1 cellular context compared by ENCODE assay signal in the genomic region with DNA sequence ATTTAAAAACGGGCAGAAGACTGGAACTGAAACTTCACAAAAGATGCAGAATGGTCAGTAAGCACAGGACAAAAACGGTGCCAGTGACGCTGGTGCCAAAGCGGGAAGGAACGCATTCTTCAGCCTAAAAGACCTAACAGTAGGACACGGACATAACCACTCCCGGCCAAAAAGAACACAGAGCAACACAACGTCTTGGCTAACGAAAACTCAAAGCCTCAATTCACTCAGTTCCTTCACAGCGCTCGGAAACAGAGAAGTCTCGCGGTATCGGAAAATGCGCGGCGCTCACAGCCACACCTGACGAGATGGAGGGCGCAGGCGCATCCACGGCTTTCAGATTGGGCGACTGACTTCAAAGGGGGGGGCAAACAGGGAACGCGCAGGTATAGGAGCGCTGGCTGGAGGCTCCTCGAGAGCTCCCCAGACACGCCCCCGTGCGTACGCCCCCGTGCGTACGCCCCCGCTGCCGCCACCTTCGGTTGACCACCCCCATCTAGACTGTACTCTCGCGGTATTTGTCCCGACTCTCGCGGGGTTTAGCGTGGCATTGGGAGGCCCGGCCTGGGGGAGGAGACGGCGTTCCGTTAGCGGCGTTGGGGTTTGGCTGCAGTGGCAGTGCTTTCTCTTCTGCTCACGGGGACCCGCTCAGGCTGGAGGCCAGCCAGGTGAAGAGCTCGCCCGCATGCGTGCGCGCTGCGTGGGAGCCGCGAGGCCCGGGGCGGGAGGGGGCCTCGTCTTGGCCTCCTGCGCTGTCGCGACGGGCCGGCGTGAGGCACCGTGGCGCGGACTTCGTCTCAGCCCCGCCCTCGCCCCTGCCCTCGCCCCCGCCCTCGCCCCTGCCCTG.
A peak's percentile ranks its signal among the peaks of the same experiment; 100 is the strongest.
TF ChIP-seq lines count a peak whose summit lies in the region.

A gene (plus strand): TSS at position 576 of the 847 bp plus-strand sequence. CDS start 321 bp downstream, outside the sequence.

TF ChIP-seq in HepG2, 621 proteins besides CTCF, POLR2A, EP300 and RAD21 (continued from another document and continues in another):
- TF ChIP-seq SP4 (CRISPR knock-in tag; IDR thresholded peaks at IDR 0.05) (peak; percentile 91), MED1 (CRISPR knock-in tag; IDR thresholded peaks at IDR 0.05) (0 out of 2 replicates have a peak, but pooled peaks have one; percentile 53), ZNF274 (CRISPR knock-in tag; IDR thresholded peaks at IDR 0.05) (0 out of 2 replicates have a peak, but pooled peaks have one; percentile 75), KDM5B (CRISPR knock-in tag; IDR thresholded peaks at IDR 0.05; ENCODE audit: borderline replicate concordance) (peak; percentile 90; the same call in 1 of the 2 replicates), SP1 (IDR thresholded peaks at IDR 0.05) (peak; percentile 71; the same call in 1 of the 2 replicates), SP1 (CRISPR knock-in tag; IDR thresholded peaks at IDR 0.05) (peak; percentile 74), IRX3 (CRISPR knock-in tag; IDR thresholded peaks at IDR 0.05; ENCODE audit: borderline replicate concordance, low read depth) (peak; percentile 89), MIXL1 (CRISPR knock-in tag; IDR thresholded peaks at IDR 0.05) (peak; percentile 45), CBFB (CRISPR knock-in tag; IDR thresholded peaks at IDR 0.05) (0 out of 2 replicates have a peak, but pooled peaks have one; percentile 32), KAT8 (CRISPR knock-in tag; IDR thresholded peaks at IDR 0.05) (peak; percentile 86), ZNF253 (CRISPR knock-in tag; IDR thresholded peaks at IDR 0.05; ENCODE audit: borderline replicate concordance) (0 out of 2 replicates have a peak, but pooled peaks have one; percentile 66), HES4 (CRISPR knock-in tag; IDR thresholded peaks at IDR 0.05; ENCODE audit: borderline replicate concordance) (no peak), ESRRA (CRISPR knock-in tag; IDR thresholded peaks at IDR 0.05; ENCODE audit: low read depth) (peak; percentile 36; the same call in 1 of the 2 replicates), ZNF44 (CRISPR knock-in tag; IDR thresholded peaks at IDR 0.05) (peak; percentile 85; the same call in 1 of the 2 replicates), ZNF552 (CRISPR knock-in tag; IDR thresholded peaks at IDR 0.05; ENCODE audit: borderline replicate concordance) (0 out of 2 replicates have a peak, but pooled peaks have one; percentile 11), ZNF75D (CRISPR knock-in tag; IDR thresholded peaks at IDR 0.05; ENCODE audit: borderline replicate concordance) (no peak), ZNF761 (CRISPR knock-in tag; conservative IDR thresholded peaks at IDR 0.05) (peak; percentile 67; the same call in 1 of the 2 replicates), ZNF792 (CRISPR knock-in tag; IDR thresholded peaks at IDR 0.05) (peak; percentile 57; the same call in 1 of the 2 replicates), HDAC1 (CRISPR knock-in tag; IDR thresholded peaks at IDR 0.05) (peak; percentile 82), ZBTB7A (CRISPR knock-in tag; IDR thresholded peaks at IDR 0.05) (peak; percentile 76), ZNF556 (CRISPR knock-in tag; IDR thresholded peaks at IDR 0.05; ENCODE audit: borderline replicate concordance) (peak; percentile 68; the same call in 1 of the 2 replicates), NFKBIZ (CRISPR knock-in tag; IDR thresholded peaks at IDR 0.05) (peak; percentile 16; the same call in 1 of the 2 replicates), ZNF331 (CRISPR knock-in tag; IDR thresholded peaks at IDR 0.05) (peak; percentile 49; the same call in 1 of the 2 replicates), ZNF614 (CRISPR knock-in tag; IDR thresholded peaks at IDR 0.05; ENCODE audit: borderline replicate concordance) (peak; percentile 64; the same call in 1 of the 2 replicates), ZKSCAN1 (IDR thresholded peaks at IDR 0.05; ENCODE audit: low read length) (no peak), RNF2 (conservative IDR thresholded peaks at IDR 0.05; ENCODE audit: low read depth) (0 out of 2 replicates have a peak, but pooled peaks have one; percentile 49), ERF (CRISPR knock-in tag; IDR thresholded peaks at IDR 0.05) (peak; percentile 76), EZH2 (conservative IDR thresholded peaks at IDR 0.05; ENCODE audit: low read depth, low read length) (no peak)
- TF ChIP-seq, protein P1, sequence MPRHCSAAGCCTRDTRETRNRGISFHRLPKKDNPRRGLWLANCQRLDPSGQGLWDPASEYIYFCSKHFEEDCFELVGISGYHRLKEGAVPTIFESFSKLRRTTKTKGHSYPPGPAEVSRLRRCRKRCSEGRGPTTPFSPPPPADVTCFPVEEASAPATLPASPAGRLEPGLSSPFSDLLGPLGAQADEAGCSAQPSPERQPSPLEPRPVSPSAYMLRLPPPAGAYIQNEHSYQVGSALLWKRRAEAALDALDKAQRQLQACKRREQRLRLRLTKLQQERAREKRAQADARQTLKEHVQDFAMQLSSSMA (CRISPR knock-in tag; IDR thresholded peaks at IDR 0.05) = no peak
- TF ChIP-seq, protein P2, sequence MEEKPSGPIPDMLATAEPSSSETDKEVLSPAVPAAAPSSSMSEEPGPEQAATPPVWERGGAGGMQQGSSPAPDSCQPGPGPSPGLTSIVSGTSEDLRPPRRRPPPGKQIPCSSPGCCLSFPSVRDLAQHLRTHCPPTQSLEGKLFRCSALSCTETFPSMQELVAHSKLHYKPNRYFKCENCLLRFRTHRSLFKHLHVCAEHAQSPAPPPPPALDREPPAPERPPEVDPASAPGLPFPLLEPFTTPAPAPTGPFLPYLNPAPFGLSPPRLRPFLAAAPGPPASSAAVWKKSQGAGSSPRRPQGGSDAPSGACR (CRISPR knock-in tag; IDR thresholded peaks at IDR 0.05) = peak; percentile 97
- TF ChIP-seq, protein P3, sequence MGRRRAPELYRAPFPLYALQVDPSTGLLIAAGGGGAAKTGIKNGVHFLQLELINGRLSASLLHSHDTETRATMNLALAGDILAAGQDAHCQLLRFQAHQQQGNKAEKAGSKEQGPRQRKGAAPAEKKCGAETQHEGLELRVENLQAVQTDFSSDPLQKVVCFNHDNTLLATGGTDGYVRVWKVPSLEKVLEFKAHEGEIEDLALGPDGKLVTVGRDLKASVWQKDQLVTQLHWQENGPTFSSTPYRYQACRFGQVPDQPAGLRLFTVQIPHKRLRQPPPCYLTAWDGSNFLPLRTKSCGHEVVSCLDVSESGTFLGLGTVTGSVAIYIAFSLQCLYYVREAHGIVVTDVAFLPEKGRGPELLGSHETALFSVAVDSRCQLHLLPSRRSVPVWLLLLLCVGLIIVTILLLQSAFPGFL (CRISPR knock-in tag; IDR thresholded peaks at IDR 0.05) = no peak
- TF ChIP-seq, protein P4, sequence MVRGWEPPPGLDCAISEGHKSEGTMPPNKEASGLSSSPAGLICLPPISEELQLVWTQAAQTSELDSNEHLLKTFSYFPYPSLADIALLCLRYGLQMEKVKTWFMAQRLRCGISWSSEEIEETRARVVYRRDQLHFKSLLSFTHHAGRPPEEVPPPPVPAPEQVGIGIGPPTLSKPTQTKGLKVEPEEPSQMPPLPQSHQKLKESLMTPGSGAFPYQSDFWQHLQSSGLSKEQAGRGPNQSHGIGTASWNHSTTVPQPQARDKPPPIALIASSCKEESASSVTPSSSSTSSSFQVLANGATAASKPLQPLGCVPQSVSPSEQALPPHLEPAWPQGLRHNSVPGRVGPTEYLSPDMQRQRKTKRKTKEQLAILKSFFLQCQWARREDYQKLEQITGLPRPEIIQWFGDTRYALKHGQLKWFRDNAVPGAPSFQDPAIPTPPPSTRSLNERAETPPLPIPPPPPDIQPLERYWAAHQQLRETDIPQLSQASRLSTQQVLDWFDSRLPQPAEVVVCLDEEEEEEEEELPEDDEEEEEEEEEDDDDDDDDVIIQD (CRISPR knock-in tag; IDR thresholded peaks at IDR 0.05; ENCODE audit: low read depth) = peak; percentile 64
- TF ChIP-seq, protein P5, sequence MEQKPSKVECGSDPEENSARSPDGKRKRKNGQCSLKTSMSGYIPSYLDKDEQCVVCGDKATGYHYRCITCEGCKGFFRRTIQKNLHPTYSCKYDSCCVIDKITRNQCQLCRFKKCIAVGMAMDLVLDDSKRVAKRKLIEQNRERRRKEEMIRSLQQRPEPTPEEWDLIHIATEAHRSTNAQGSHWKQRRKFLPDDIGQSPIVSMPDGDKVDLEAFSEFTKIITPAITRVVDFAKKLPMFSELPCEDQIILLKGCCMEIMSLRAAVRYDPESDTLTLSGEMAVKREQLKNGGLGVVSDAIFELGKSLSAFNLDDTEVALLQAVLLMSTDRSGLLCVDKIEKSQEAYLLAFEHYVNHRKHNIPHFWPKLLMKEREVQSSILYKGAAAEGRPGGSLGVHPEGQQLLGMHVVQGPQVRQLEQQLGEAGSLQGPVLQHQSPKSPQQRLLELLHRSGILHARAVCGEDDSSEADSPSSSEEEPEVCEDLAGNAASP (CRISPR knock-in tag; IDR thresholded peaks at IDR 0.05; ENCODE audit: borderline replicate concordance) = no peak
- TF ChIP-seq, protein P6, sequence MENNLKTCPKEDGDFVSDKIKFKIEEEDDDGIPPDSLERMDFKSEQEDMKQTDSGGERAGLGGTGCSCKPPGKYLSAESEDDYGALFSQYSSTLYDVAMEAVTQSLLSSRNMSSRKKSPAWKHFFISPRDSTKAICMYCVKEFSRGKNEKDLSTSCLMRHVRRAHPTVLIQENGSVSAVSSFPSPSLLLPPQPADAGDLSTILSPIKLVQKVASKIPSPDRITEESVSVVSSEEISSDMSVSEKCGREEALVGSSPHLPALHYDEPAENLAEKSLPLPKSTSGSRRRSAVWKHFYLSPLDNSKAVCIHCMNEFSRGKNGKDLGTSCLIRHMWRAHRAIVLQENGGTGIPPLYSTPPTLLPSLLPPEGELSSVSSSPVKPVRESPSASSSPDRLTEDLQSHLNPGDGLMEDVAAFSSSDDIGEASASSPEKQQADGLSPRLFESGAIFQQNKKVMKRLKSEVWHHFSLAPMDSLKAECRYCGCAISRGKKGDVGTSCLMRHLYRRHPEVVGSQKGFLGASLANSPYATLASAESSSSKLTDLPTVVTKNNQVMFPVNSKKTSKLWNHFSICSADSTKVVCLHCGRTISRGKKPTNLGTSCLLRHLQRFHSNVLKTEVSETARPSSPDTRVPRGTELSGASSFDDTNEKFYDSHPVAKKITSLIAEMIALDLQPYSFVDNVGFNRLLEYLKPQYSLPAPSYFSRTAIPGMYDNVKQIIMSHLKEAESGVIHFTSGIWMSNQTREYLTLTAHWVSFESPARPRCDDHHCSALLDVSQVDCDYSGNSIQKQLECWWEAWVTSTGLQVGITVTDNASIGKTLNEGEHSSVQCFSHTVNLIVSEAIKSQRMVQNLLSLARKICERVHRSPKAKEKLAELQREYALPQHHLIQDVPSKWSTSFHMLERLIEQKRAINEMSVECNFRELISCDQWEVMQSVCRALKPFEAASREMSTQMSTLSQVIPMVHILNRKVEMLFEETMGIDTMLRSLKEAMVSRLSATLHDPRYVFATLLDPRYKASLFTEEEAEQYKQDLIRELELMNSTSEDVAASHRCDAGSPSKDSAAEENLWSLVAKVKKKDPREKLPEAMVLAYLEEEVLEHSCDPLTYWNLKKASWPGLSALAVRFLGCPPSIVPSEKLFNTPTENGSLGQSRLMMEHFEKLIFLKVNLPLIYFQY (CRISPR knock-in tag; IDR thresholded peaks at IDR 0.05; ENCODE audit: borderline replicate concordance) = 0 out of 2 replicates have a peak, but pooled peaks have one; percentile 7
- TF ChIP-seq, protein P7, sequence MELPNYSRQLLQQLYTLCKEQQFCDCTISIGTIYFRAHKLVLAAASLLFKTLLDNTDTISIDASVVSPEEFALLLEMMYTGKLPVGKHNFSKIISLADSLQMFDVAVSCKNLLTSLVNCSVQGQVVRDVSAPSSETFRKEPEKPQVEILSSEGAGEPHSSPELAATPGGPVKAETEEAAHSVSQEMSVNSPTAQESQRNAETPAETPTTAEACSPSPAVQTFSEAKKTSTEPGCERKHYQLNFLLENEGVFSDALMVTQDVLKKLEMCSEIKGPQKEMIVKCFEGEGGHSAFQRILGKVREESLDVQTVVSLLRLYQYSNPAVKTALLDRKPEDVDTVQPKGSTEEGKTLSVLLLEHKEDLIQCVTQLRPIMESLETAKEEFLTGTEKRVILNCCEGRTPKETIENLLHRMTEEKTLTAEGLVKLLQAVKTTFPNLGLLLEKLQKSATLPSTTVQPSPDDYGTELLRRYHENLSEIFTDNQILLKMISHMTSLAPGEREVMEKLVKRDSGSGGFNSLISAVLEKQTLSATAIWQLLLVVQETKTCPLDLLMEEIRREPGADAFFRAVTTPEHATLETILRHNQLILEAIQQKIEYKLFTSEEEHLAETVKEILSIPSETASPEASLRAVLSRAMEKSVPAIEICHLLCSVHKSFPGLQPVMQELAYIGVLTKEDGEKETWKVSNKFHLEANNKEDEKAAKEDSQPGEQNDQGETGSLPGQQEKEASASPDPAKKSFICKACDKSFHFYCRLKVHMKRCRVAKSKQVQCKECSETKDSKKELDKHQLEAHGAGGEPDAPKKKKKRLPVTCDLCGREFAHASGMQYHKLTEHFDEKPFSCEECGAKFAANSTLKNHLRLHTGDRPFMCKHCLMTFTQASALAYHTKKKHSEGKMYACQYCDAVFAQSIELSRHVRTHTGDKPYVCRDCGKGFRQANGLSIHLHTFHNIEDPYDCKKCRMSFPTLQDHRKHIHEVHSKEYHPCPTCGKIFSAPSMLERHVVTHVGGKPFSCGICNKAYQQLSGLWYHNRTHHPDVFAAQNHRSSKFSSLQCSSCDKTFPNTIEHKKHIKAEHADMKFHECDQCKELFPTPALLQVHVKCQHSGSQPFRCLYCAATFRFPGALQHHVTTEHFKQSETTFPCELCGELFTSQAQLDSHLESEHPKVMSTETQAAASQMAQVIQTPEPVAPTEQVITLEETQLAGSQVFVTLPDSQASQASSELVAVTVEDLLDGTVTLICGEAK (IDR thresholded peaks at IDR 0.05) = no peak
- TF ChIP-seq, protein P7 (CRISPR knock-in tag; IDR thresholded peaks at IDR 0.05) = peak; percentile 31; the same call in 1 of the 2 replicates
